In genomic region chr9:112486221-112487007, GRCh38 we compare ENCODE assay signal across 8 cellular contexts. TPM values are rescaled to one million over a fixed set of nuclear protein-coding genes. Genes with fewer than 3 reads are reported as not detected.
DNase-seq lines count a peak whose midpoint lies in the region; ATAC-seq and TF ChIP-seq lines count a peak whose summit lies in the region.

Gene KIAA1958 (plus strand): TSS chr9:112486827. CDS start chr9:112574081, 87,254 bp downstream.

- H3K36me3 ChIP-seq in BJ (ENCODE audit: control insufficient read depth, insufficient read depth, low read length) (no peaks in the 10 kb centered on the region), duodenal mucosa (ENCODE audit: control insufficient read depth in 1 of 2, insufficient read depth in 2 of 2, low read length in 2 of 2) (no peaks in the 10 kb centered on the region), lower lobe of right lung (no peaks in the 10 kb centered on the region)

- ATAC-seq in GM19043 (IDR thresholded peaks at IDR 0.05; ENCODE audit: low read depth, unreplicated experiment) (peak; percentile 92), HG03354 (IDR thresholded peaks at IDR 0.05; ENCODE audit: poor library complexity, severe bottlenecking, unreplicated experiment) (peak; percentile 89), lower lobe of right lung (peak; percentile 95 to 96)

- TF ChIP-seq CTCF in BJ (IDR thresholded peaks at IDR 0.05; ENCODE audit: insufficient read depth, low read depth, low read length) (no peak), lower lobe of right lung (IDR thresholded peaks at IDR 0.05) (no peak)

- POLR2A ChIA-PET in BJ (lab: Charles Lee) = interaction anchor here (0.5 kb wide), 1 partner anchor 22 kb away, joined by 3 read pairs; no protein-coding TSS in a partner anchor

- H3K4me1 ChIP-seq in duodenal mucosa (ENCODE audit: control insufficient read depth in 1 of 2, insufficient read depth in 2 of 2, low read length in 2 of 2) = peaks cover 10 to 13% of the 10 kb centered on the region in 2 donors
- H3K4me1 ChIP-seq in lower lobe of right lung = peaks cover 14% of the 10 kb centered on the region

- peak within 1 kb of the TSS; percentile 74 to 82 for H3K9ac ChIP-seq in duodenal mucosa (ENCODE audit: low read depth in 1 of 2, low read length in 2 of 2)

- DNase-seq in BJ (ENCODE audit: low read depth) (no peak), NCI-H446 treated with DMSO at 0.1 percent for 48 hours (lab: John Stamatoyannopoulos, UW) (peak; percentile 48), lower lobe of right lung (peak; percentile 92)
- peak; percentile 63 to 77 for DNase-seq in activated CD4-positive, alpha-beta T cell treated with anti-CD3 and anti-CD28 coated beads, Interleukin-2, amount 50 U/mL, for 24 hours (ENCODE audit: low read depth in 1 of 2, low spot score in 1 of 2)
- DNase-seq in stimulated activated CD4-positive, alpha-beta T cell treated with anti-CD3 and anti-CD28 coated beads, TNF-alpha, amount 100 ng/mL, for 24 hours (ENCODE audit: low read depth in 3 of 3) = peak; percentile 64 to 87 (median 75)

- H3K9me3 ChIP-seq in duodenal mucosa (ENCODE audit: control insufficient read depth in 1 of 2, low read length in 2 of 2) (no peaks in the 10 kb centered on the region), lower lobe of right lung (no peaks in the 10 kb centered on the region)

- intact Hi-C loops in lower lobe of right lung (cut with DNase I) = no loop called here

- CTCF ChIA-PET in BJ (lab: Yijun Ruan, JAX) = interaction anchor here (0.8 to 1.2 kb wide), 5 partner anchors 9 to 219 kb away, joined by 3 to 7 read pairs (median 3); no protein-coding TSS in a partner anchor

- H3K27me3 ChIP-seq in BJ (ENCODE audit: control insufficient read depth, insufficient read depth, low read length) = no peaks in the 10 kb centered on the region
- H3K27me3 ChIP-seq in duodenal mucosa (ENCODE audit: control insufficient read depth in 1 of 2, insufficient read depth in 2 of 2, low read length in 2 of 2) = no peaks in the 10 kb centered on the region
- no peaks in the 10 kb centered on the region for H3K27me3 ChIP-seq in lower lobe of right lung (ENCODE audit: low read depth)

- peak within 1 kb of the TSS; percentile 93 for H3K4me3 ChIP-seq in BJ (ENCODE audit: low read depth, low read length)
- H3K4me3 ChIP-seq in duodenal mucosa (ENCODE audit: low read depth in 1 of 2, low read length in 2 of 2) = peak within 1 kb of the TSS; percentile 94 to 95
- H3K4me3 ChIP-seq in lower lobe of right lung = peak within 1 kb of the TSS; percentile 84

- peak within 1 kb of the TSS; percentile 28 for H3K27ac ChIP-seq in duodenal mucosa (ENCODE audit: low read depth, low read length)
- H3K27ac ChIP-seq in lower lobe of right lung = peak within 1 kb of the TSS; percentile 79

RNA-seq across cellular contexts. Expression of gene KIAA1958, which starts in this region (rescaled TPM):
- polyA plus RNA-seq in BJ (2011; rRNA removed) = 1.7 and 2.2 TPM in 2 replicates
- 17.4 and 27.1 TPM in 2 replicates for polyA minus RNA-seq in BJ (2011; rRNA and poly(A)+ RNA removed)
- total RNA-seq in lower lobe of right lung = 14.1 TPM
